Comparison of ENCODE assay signal across 1 cellular context in the genomic region with DNA sequence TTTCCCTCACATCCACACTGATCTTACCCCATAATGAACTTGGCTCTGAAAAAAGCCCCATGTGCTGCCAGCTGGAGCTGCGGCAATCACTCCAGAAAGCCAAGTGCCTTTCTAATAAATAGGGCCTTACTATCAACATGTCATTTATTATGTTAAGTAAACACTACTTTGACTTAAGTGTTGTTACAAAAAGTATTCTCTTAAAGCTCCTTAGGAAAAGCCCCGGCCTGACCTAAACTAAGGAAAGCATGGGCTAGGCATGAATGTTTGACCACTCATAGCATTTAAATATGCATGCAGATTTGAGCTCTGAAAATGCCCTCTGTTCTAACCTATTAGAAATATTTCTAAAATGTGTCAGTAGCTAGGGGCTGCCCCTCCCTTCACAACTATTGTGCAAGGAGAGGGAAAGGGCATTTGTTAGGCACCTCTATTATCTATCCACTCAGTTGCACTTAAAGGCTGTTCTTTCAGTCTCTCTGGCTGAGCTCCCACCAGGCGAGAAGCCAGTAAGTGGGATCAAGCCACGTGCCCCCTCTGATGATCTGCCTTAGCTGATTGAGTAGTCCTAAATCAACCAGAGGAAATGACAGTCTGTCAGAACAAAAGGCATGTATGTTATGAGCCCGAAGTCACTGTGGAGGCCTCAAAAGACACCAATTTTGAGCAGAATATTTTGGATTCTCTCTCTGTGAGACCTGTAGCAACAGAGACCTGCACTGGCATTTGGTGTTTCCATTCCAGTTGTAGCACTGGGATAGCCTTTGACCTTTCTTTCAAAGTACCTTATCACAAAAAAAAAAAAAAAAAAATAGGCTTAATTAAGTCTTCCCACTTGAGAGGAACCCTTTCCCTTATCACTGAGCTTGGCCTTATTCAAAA.
TF ChIP-seq lines count a peak whose summit lies in the region.

No MANE protein-coding gene starts in this region.

TF ChIP-seq in HepG2, 621 proteins besides CTCF, POLR2A, EP300 and RAD21 (continued from another document):
- TF ChIP-seq, protein P1, sequence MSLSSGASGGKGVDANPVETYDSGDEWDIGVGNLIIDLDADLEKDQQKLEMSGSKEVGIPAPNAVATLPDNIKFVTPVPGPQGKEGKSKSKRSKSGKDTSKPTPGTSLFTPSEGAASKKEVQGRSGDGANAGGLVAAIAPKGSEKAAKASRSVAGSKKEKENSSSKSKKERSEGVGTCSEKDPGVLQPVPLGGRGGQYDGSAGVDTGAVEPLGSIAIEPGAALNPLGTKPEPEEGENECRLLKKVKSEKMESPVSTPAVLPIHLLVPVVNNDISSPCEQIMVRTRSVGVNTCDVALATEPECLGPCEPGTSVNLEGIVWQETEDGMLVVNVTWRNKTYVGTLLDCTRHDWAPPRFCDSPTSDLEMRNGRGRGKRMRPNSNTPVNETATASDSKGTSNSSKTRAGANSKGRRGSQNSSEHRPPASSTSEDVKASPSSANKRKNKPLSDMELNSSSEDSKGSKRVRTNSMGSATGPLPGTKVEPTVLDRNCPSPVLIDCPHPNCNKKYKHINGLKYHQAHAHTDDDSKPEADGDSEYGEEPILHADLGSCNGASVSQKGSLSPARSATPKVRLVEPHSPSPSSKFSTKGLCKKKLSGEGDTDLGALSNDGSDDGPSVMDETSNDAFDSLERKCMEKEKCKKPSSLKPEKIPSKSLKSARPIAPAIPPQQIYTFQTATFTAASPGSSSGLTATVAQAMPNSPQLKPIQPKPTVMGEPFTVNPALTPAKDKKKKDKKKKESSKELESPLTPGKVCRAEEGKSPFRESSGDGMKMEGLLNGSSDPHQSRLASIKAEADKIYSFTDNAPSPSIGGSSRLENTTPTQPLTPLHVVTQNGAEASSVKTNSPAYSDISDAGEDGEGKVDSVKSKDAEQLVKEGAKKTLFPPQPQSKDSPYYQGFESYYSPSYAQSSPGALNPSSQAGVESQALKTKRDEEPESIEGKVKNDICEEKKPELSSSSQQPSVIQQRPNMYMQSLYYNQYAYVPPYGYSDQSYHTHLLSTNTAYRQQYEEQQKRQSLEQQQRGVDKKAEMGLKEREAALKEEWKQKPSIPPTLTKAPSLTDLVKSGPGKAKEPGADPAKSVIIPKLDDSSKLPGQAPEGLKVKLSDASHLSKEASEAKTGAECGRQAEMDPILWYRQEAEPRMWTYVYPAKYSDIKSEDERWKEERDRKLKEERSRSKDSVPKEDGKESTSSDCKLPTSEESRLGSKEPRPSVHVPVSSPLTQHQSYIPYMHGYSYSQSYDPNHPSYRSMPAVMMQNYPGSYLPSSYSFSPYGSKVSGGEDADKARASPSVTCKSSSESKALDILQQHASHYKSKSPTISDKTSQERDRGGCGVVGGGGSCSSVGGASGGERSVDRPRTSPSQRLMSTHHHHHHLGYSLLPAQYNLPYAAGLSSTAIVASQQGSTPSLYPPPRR (CRISPR knock-in tag; IDR thresholded peaks at IDR 0.05; ENCODE audit: borderline replicate concordance), result no peak
- TF ChIP-seq, protein P2, sequence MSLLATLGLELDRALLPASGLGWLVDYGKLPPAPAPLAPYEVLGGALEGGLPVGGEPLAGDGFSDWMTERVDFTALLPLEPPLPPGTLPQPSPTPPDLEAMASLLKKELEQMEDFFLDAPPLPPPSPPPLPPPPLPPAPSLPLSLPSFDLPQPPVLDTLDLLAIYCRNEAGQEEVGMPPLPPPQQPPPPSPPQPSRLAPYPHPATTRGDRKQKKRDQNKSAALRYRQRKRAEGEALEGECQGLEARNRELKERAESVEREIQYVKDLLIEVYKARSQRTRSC (CRISPR knock-in tag; IDR thresholded peaks at IDR 0.05; ENCODE audit: low read depth), result no peak
- TF ChIP-seq, protein P3, sequence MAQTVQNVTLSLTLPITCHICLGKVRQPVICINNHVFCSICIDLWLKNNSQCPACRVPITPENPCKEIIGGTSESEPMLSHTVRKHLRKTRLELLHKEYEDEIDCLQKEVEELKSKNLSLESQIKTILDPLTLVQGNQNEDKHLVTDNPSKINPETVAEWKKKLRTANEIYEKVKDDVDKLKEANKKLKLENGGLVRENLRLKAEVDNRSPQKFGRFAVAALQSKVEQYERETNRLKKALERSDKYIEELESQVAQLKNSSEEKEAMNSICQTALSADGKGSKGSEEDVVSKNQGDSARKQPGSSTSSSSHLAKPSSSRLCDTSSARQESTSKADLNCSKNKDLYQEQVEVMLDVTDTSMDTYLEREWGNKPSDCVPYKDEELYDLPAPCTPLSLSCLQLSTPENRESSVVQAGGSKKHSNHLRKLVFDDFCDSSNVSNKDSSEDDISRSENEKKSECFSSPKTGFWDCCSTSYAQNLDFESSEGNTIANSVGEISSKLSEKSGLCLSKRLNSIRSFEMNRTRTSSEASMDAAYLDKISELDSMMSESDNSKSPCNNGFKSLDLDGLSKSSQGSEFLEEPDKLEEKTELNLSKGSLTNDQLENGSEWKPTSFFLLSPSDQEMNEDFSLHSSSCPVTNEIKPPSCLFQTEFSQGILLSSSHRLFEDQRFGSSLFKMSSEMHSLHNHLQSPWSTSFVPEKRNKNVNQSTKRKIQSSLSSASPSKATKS (CRISPR knock-in tag; IDR thresholded peaks at IDR 0.05), result no peak
- TF ChIP-seq NAIF1 (CRISPR knock-in tag; IDR thresholded peaks at IDR 0.05; ENCODE audit: borderline replicate concordance), result no peak
TF ChIP-seq in HepG2: peak in this region for 0.
